26 cellular contexts compared by ENCODE assay signal in the genomic region with DNA sequence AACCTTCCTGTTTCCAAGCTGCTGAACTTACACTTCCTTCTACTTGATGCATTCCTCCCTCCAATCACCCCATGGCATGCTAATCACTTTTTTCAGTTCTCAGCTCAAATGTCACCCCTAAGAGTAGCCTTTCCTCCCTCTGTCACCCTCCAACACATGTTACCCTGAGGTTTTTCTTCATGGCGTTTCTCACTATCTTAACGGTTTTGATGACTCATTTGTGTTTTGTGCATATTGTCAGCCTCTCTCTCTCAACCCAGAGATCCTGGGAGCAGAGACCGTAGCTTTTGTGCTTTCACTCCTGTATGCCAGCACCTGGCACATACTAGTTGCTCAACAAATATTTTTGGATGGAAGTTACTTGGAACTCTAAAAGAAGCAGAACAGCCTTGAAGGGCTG. TPM values are rescaled to one million over a fixed set of nuclear protein-coding genes. Genes with fewer than 3 reads are reported as not detected.
"Had no signal": no experiment of that assay in that cellular context is flagged by ENCODE, and none has a peak within 500 bp of the region (broad histone marks: within the 10 kb centered on the region; RNA-seq: fewer than 3 reads in every experiment).

No MANE protein-coding gene starts in this region.

- ATAC-seq: activated CD4-positive, CD25-positive, alpha-beta regulatory T cell treated with anti-CD3 and anti-CD28 coated beads, Interleukin-2, amount 50 U/mL, for 24 hours; activated CD8-positive, alpha-beta T cell treated with anti-CD3 and anti-CD28 coated beads for 36 hours; activated T-cell treated with anti-CD3 and anti-CD28 coated beads, Interleukin-2, amount 50 U/mL, for 72 hours; K562; Panc1; Right ventricle myocardium inferior had no signal

- H3K27ac ChIP-seq: SK-N-MC, WERI-Rb-1 had no signal

- H3K4me3 Mint-ChIP-seq: activated CD8-positive, alpha-beta T cell treated with anti-CD3 and anti-CD28 coated beads for 36 hours; activated naive CD4-positive, alpha-beta T cell treated with anti-CD3 and anti-CD28 coated beads, Interleukin-2, amount 10 ng/mL, durations not matched to agents 7 days and 5 days; activated naive CD8-positive, alpha-beta T cell treated with anti-CD3 and anti-CD28 coated beads for 36 hours; activated T-cell treated with anti-CD3 and anti-CD28 coated beads, Interleukin-2, amount 50 U/mL, for 72 hours had no signal

- H3K27me3 Mint-ChIP-seq: activated CD8-positive, alpha-beta T cell treated with anti-CD3 and anti-CD28 coated beads for 36 hours; activated naive CD4-positive, alpha-beta T cell treated with anti-CD3 and anti-CD28 coated beads, Interleukin-2, amount 10 ng/mL, durations not matched to agents 7 days and 5 days; activated naive CD8-positive, alpha-beta T cell treated with anti-CD3 and anti-CD28 coated beads for 36 hours had no signal

- H3K4me3 ChIP-seq: K562, SK-N-MC had no signal

- H3K9me3 Mint-ChIP-seq: activated naive CD4-positive, alpha-beta T cell treated with anti-CD3 and anti-CD28 coated beads, Interleukin-2, amount 10 ng/mL, durations not matched to agents 7 days and 5 days had no signal

- H3K36me3 ChIP-seq: WERI-Rb-1 had no signal

- DNase-seq: activated CD4-positive, alpha-beta T cell treated with anti-CD3 and anti-CD28 coated beads for 4 hours; activated CD8-positive, alpha-beta memory T cell treated with anti-CD3 and anti-CD28 coated beads, Interleukin-2, amount 50 U/mL, for 4 hours; activated CD8-positive, alpha-beta T cell treated with anti-CD3 and anti-CD28 coated beads for 36 hours; activated gamma-delta T cell treated with Interleukin-2 at 50 U/mL for 16 hours; activated naive CD4-positive, alpha-beta T cell treated with anti-CD3 and anti-CD28 coated beads, Interleukin-2, amount 10 ng/mL, durations not matched to agents 7 days and 5 days; activated naive CD8-positive, alpha-beta T cell treated with anti-CD3 and anti-CD28 coated beads for 36 hours; activated T-cell treated with anti-CD3 and anti-CD28 coated beads, Interleukin-2, amount 50 U/mL, for 72 hours; caudate nucleus; Karpas-422; NCI-H1105 treated with DMSO at 0.1 percent for 48 hours; NCI-H1436 treated with DMSO at 0.1 percent for 48 hours; NCI-H187; NCI-H2081 treated with DMSO at 0.1 percent for 48 hours; NCI-H446; RPMI8226; T-helper 1 cell; WERI-Rb-1 had no signal

- H3K4me1 Mint-ChIP-seq: activated naive CD4-positive, alpha-beta T cell treated with anti-CD3 and anti-CD28 coated beads, Interleukin-2, amount 10 ng/mL, durations not matched to agents 7 days and 5 days; activated naive CD8-positive, alpha-beta T cell treated with anti-CD3 and anti-CD28 coated beads for 36 hours had no signal

- H3K36me3 Mint-ChIP-seq: activated naive CD4-positive, alpha-beta T cell treated with anti-CD3 and anti-CD28 coated beads, Interleukin-2, amount 10 ng/mL, durations not matched to agents 7 days and 5 days; activated naive CD8-positive, alpha-beta T cell treated with anti-CD3 and anti-CD28 coated beads for 36 hours had no signal

- H3K27ac Mint-ChIP-seq: activated CD8-positive, alpha-beta T cell treated with anti-CD3 and anti-CD28 coated beads for 36 hours; activated naive CD4-positive, alpha-beta T cell treated with anti-CD3 and anti-CD28 coated beads, Interleukin-2, amount 10 ng/mL, durations not matched to agents 7 days and 5 days; activated naive CD8-positive, alpha-beta T cell treated with anti-CD3 and anti-CD28 coated beads for 36 hours; activated T-cell treated with anti-CD3 and anti-CD28 coated beads, Interleukin-2, amount 50 U/mL, for 72 hours; activated T-helper 2 cell treated with anti-CD3 and anti-CD28 coated beads, Interferon-gamma antibody, Interleukin-2, Interleukin-4, amounts not matched to agents 10 μg/mL and 5 μg/mL and 100 μg/mL, durations not matched to agents 14 hours and 24 hours and 36 hours had no signal

RNA-seq across cellular contexts. Expression of a gene that starts 24.5 kb away (rescaled TPM):
- total RNA-seq: activated CD8-positive, alpha-beta T cell treated with anti-CD3 and anti-CD28 coated beads for 36 hours; activated naive CD8-positive, alpha-beta T cell treated with anti-CD3 and anti-CD28 coated beads for 36 hours; activated T-cell treated with anti-CD3 and anti-CD28 coated beads, Interleukin-2, amount 50 U/mL, for 72 hours; activated T-helper 2 cell treated with anti-CD3 and anti-CD28 coated beads, Interferon-gamma antibody, Interleukin-2, Interleukin-4, amounts not matched to agents 10 μg/mL and 5 μg/mL and 100 μg/mL, durations not matched to agents 14 hours and 24 hours and 36 hours; chondrocyte; OCI-LY7; T-helper 2 cell treated with Interferon-gamma antibody and Interleukin-4, amounts not matched to agents 100 ng/mL and 5 ng/mL, for 36 hours had no signal
